8 cellular contexts compared by ENCODE assay signal in genomic region chr2:26033270-26033768, GRCh38. TPM values are rescaled to one million over a fixed set of nuclear protein-coding genes. Genes with fewer than 3 reads are reported as not detected.
DNase-seq lines count a peak whose midpoint lies in the region; ATAC-seq and TF ChIP-seq lines count a peak whose summit lies in the region.

No MANE protein-coding gene starts in this region.

- H3K9me3 ChIP-seq in Panc1 (ENCODE audit: control insufficient read depth, insufficient read depth, low read depth, low read length) = no peaks in the 10 kb centered on the region

- peaks cover 1% of the 10 kb centered on the region; the same call in 1 of the 2 replicates for H3K36me3 ChIP-seq in GM06990 (ENCODE audit: control insufficient read depth, insufficient read depth, low read length)
- H3K36me3 ChIP-seq in Panc1 (ENCODE audit: control insufficient read depth, insufficient read depth, low read length) = peaks cover 4% of the 10 kb centered on the region; the same call in 1 of the 2 replicates

- H3K4me3 Mint-ChIP-seq in stimulated activated effector memory CD8-positive, alpha-beta T cell treated with anti-CD3 and anti-CD28 coated beads, Interleukin-12 subunit alpha, Interleukin-12 subunit beta, amount 100 ng/mL, for 72 hours = peak overlapping the region; percentile 82

- peaks cover 6% of the 10 kb centered on the region for H3K4me1 ChIP-seq in Panc1 (ENCODE audit: control insufficient read depth, insufficient read depth, low read length)

- H3K27me3 ChIP-seq in GM06990 (replicated peaks; ENCODE audit: control insufficient read depth, insufficient read depth, low read length) (no peaks in the 10 kb centered on the region), Panc1 (ENCODE audit: control insufficient read depth, insufficient read depth, low read length) (no peaks in the 10 kb centered on the region)

- H3K27ac ChIP-seq in Panc1 (ENCODE audit: low read length) = peak overlapping the region; percentile 87

- BruUV-seq in Panc1 (replicated peaks; lab: Mats Ljungman, UMichigan) = TSS peak; percentile 95

- peaks cover 35% of the 10 kb centered on the region for H3K4me1 Mint-ChIP-seq in stimulated activated effector memory CD8-positive, alpha-beta T cell treated with anti-CD3 and anti-CD28 coated beads, Interleukin-12 subunit alpha, Interleukin-12 subunit beta, amount 100 ng/mL, for 72 hours

- intact Hi-C loops in Panc1 (cut with micrococcal nuclease; ENCODE audit: unreplicated experiment) = loop anchor here (2.0 kb wide), 1 partner anchor 43 kb away; no protein-coding TSS in a partner anchor

- CTCF ChIA-PET in Panc1 (lab: Charles Lee) = interaction anchor here (1.8 kb wide), 1 partner anchor 42 kb away, joined by 7 read pairs; no protein-coding TSS in a partner anchor

- peaks cover 56% of the 10 kb centered on the region for H3K36me3 Mint-ChIP-seq in stimulated activated effector memory CD8-positive, alpha-beta T cell treated with anti-CD3 and anti-CD28 coated beads, Interleukin-12 subunit alpha, Interleukin-12 subunit beta, amount 100 ng/mL, for 72 hours

- ATAC-seq in Panc1 (peak; percentile 76), GM18505 (IDR thresholded peaks at IDR 0.05; ENCODE audit: unreplicated experiment) (no peak)
- no peak for ATAC-seq in stimulated activated effector memory CD8-positive, alpha-beta T cell treated with anti-CD3 and anti-CD28 coated beads, Interleukin-12 subunit alpha, Interleukin-12 subunit beta, amount 100 ng/mL, for 72 hours

- TF ChIP-seq CTCF in GM06990 (IDR thresholded peaks at IDR 0.05; ENCODE audit: insufficient read depth, low read length, poor library complexity, severe bottlenecking) (no peak), Panc1 (IDR thresholded peaks at IDR 0.05) (no peak)

- DNase-seq in GM06990 (ENCODE audit: extremely low read depth, insufficient read length) (no peak), H4 (ENCODE audit: low spot score) (peak; percentile 57), LoVo (ENCODE audit: low spot score) (peak; percentile 84), Panc1 (ENCODE audit: low read depth, low spot score) (no peak), cerebellar cortex (ENCODE audit: low spot score) (peak; percentile 83), kidney glomerular epithelial cell (lab: John Stamatoyannopoulos, UW) (peak; percentile 90)
- no peak for DNase-seq in stimulated activated effector memory CD8-positive, alpha-beta T cell treated with anti-CD3 and anti-CD28 coated beads, Interleukin-12 subunit alpha, Interleukin-12 subunit beta, amount 100 ng/mL, for 72 hours (ENCODE audit: low spot score in 2 of 2)

- H3K9me3 Mint-ChIP-seq in stimulated activated effector memory CD8-positive, alpha-beta T cell treated with anti-CD3 and anti-CD28 coated beads, Interleukin-12 subunit alpha, Interleukin-12 subunit beta, amount 100 ng/mL, for 72 hours = no peaks in the 10 kb centered on the region

- peak overlapping the region; percentile 95 for H3K27ac Mint-ChIP-seq in stimulated activated effector memory CD8-positive, alpha-beta T cell treated with anti-CD3 and anti-CD28 coated beads, Interleukin-12 subunit alpha, Interleukin-12 subunit beta, amount 100 ng/mL, for 72 hours

- POLR2A ChIA-PET in Panc1 (lab: Charles Lee) = interaction anchor here (0.5 to 0.6 kb wide), 2 partner anchors 27 to 617 kb away, joined by 4 to 5 read pairs; no protein-coding TSS in a partner anchor

- in situ Hi-C loops in Panc1 (cut with HindIII; ENCODE audit: low pct_unique_long_range_greater_than_20kb, low sequenced_read_pairs) = no loop called here

- no peak for TF ChIP-seq POLR2A in GM18505 (IDR thresholded peaks at IDR 0.05; ENCODE audit: borderline replicate concordance, extremely low read depth, insufficient read depth, insufficient read length)

- H3K4me3 ChIP-seq in GM06990 (replicated peaks; ENCODE audit: low read depth, low read length) = peak overlapping the region; percentile 96
- peak overlapping the region; percentile 83 to 94 for H3K4me3 ChIP-seq in Panc1 (ENCODE audit: low read depth in 2 of 2, low read length in 2 of 2)

RNA-seq across cellular contexts. Expression of gene RAB10, which starts 0.6 kb away (rescaled TPM):
- total RNA-seq in H4 (2014; rRNA removed; shearing (Covaris generic)) = 42.6 and 61.1 TPM in 2 replicates
- total RNA-seq in Panc1 (2021; ENCODE audit: unreplicated experiment) = 208 TPM
- polyA plus RNA-seq in Panc1 (2012; ENCODE audit: insufficient read length) = 153 TPM

RNA-seq across cellular contexts. Expression of gene KIF3C, which starts 51.0 kb away (rescaled TPM):
- 3.5 and 3.7 TPM in 2 replicates for total RNA-seq in H4 (2014; rRNA removed; shearing (Covaris generic))
- total RNA-seq in Panc1 (2021; ENCODE audit: unreplicated experiment) = 55.7 TPM
- 77.9 TPM for polyA plus RNA-seq in Panc1 (2012; ENCODE audit: insufficient read length)

Comparison
In these comparisons a context has a peak if more than half of its experiments do, and no peak if none do; other contexts are left out.
1. DNase-seq: peak in H4 (single experiment), LoVo (single experiment), cerebellar cortex (single experiment) and kidney glomerular epithelial cell (single experiment); none in GM06990 (single experiment), Panc1 (single experiment) and stimulated activated effector memory CD8-positive, alpha-beta T cell treated with anti-CD3 and anti-CD28 coated beads, Interleukin-12 subunit alpha, Interleukin-12 subunit beta, amount 100 ng/mL, for 72 hours (0 of 2).
2. RNA of gene KIF3C, which starts 51.0 kb away (total RNA-seq): 55.7 TPM in Panc1 (single experiment); 3.5 to 3.7 TPM in H4; every median in the first group is over 10 times any median in the second.